15 cellular contexts compared by ENCODE assay signal in the genomic region with DNA sequence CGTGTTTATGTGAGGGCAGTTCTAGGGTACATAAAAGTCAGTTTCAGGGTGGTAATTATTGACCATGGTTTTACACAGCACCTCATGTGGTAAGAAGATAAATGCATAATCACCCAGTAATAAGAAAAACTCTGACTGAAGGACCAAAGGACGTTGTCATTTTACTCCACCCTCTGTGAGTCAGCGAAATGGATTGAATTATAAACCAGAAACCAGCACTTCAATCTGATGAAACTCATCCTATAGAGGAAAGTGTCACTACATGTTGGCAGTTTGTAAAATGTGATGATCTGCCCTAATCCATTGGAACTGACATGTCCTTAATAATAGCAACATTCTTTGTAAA.
DNase-seq lines count a peak whose midpoint lies in the region; ATAC-seq, FAIRE-seq and TF ChIP-seq lines count a peak whose summit lies in the region.
"Had no signal": no experiment of that assay in that cellular context is flagged by ENCODE, and none has a peak within 500 bp of the region (broad histone marks: within the 10 kb centered on the region; RNA-seq: fewer than 3 reads in every experiment).

No MANE protein-coding gene starts in this region.

- no peaks in the 10 kb centered on the region for H4K20me1 ChIP-seq in keratinocyte (ENCODE audit: control insufficient read depth, extremely low read depth, insufficient read depth, low read length)

- peaks cover 14% of the 10 kb centered on the region for H3K4me1 Mint-ChIP-seq in type B pancreatic cell (ENCODE audit: unreplicated experiment)
- H3K4me1 Mint-ChIP-seq: stimulated activated naive CD8-positive, alpha-beta T cell treated with anti-CD3 and anti-CD28 coated beads, Interleukin-15, amount 100 ng/mL, for 72 hours had no signal

- dilution Hi-C loops in keratinocyte (cut with MboI; ENCODE audit: extremely low pct_ligation_motif_present, low sequenced_read_pairs): no loop called here

- H3K9ac ChIP-seq in keratinocyte (ENCODE audit: control insufficient read depth, extremely low read depth, insufficient read depth, low read length): peak overlapping the region; percentile 74

- H3K4me2 ChIP-seq in keratinocyte (ENCODE audit: control insufficient read depth, extremely low read depth, insufficient read depth, low read depth, low read length): peak overlapping the region; percentile 64

- H3K9me3 Mint-ChIP-seq in type B pancreatic cell: peaks cover 4% of the 10 kb centered on the region
- H3K9me3 Mint-ChIP-seq: stimulated activated naive CD8-positive, alpha-beta T cell treated with anti-CD3 and anti-CD28 coated beads, Interleukin-15, amount 100 ng/mL, for 72 hours had no signal

- peak overlapping the region; percentile 99 for H3K27ac Mint-ChIP-seq in type B pancreatic cell
- H3K27ac Mint-ChIP-seq: stimulated activated naive CD8-positive, alpha-beta T cell treated with anti-CD3 and anti-CD28 coated beads, Interleukin-15, amount 100 ng/mL, for 72 hours had no signal

- peak overlapping the region; percentile 27 for H3K4me3 Mint-ChIP-seq in type B pancreatic cell
- H3K4me3 Mint-ChIP-seq: stimulated activated naive CD8-positive, alpha-beta T cell treated with anti-CD3 and anti-CD28 coated beads, Interleukin-15, amount 100 ng/mL, for 72 hours had no signal

- no peaks in the 10 kb centered on the region for H3K27me3 Mint-ChIP-seq in type B pancreatic cell
- H3K27me3 Mint-ChIP-seq: stimulated activated naive CD8-positive, alpha-beta T cell treated with anti-CD3 and anti-CD28 coated beads, Interleukin-15, amount 100 ng/mL, for 72 hours had no signal

- TF ChIP-seq CTCF in keratinocyte (optimal IDR thresholded peaks at IDR 0.05 in 1 of 3, IDR thresholded peaks at IDR 0.05 in 1 of 3, conservative IDR thresholded peaks at IDR 0.05 in 1 of 3; ENCODE audit: extremely low read depth in 1 of 3, insufficient read depth in 2 of 3, low read length in 3 of 3): no peak
- no peak for TF ChIP-seq CTCF in type B pancreatic cell (conservative IDR thresholded peaks at IDR 0.05)

- H3K27me3 ChIP-seq in keratinocyte (ENCODE audit: control insufficient read depth, extremely low read depth, insufficient read depth, low read length): no peaks in the 10 kb centered on the region
- H3K27me3 ChIP-seq: ovary, SJSA1 had no signal

- no peak overlapping the region for H3K4me3 ChIP-seq in keratinocyte (ENCODE audit: control insufficient read depth in 2 of 3, extremely low read depth in 1 of 3, insufficient read depth in 2 of 3, low read depth in 1 of 3, low read length in 3 of 3)
- H3K4me3 ChIP-seq: ovary, SJSA1 had no signal

- no peak for ATAC-seq in GM18909 (IDR thresholded peaks at IDR 0.05; ENCODE audit: poor library complexity, unreplicated experiment)
- ATAC-seq: stimulated activated naive CD8-positive, alpha-beta T cell treated with anti-CD3 and anti-CD28 coated beads, Interleukin-15, amount 100 ng/mL, for 72 hours had no signal

- DNase-seq in HT1080 (ENCODE audit: low read depth) (peak; percentile 74), amniotic stem cell (lab: John Stamatoyannopoulos, UW) (peak; percentile 16), keratinocyte (ENCODE audit: low read depth, low spot score) (peak; percentile 75), type B pancreatic cell (ENCODE audit: extremely low spot score, unreplicated experiment) (no peak), OCI-M2 (lab: John Stamatoyannopoulos, UW; ENCODE audit: unreplicated experiment) (no peak), KBM-7 (no peak)
- DNase-seq: activated CD4-positive, alpha-beta T cell treated with anti-CD3 and anti-CD28 coated beads for 1 hour; caudate nucleus; NCI-H1048; NCI-H524 treated with DMSO at 0.1 percent for 48 hours; ovary; stimulated activated CD4-positive, alpha-beta T cell treated with anti-CD3 and anti-CD28 coated beads, Interleukin-4, amount 100 ng/mL, for 24 hours; stimulated activated naive CD8-positive, alpha-beta T cell treated with anti-CD3 and anti-CD28 coated beads, Interleukin-15, amount 100 ng/mL, for 72 hours had no signal

- no peaks in the 10 kb centered on the region for H3K9me3 ChIP-seq in keratinocyte (ENCODE audit: control insufficient read depth, low read depth, low read length)
- H3K9me3 ChIP-seq: ovary, SJSA1 had no signal

- in situ Hi-C loops in KBM-7 (cut with MboI; ENCODE audit: low pct_unique_long_range_greater_than_20kb, low sequenced_read_pairs): no loop called here

- H3K9me1 ChIP-seq in keratinocyte (ENCODE audit: control insufficient read depth, extremely low read depth, insufficient read depth, low read length): no peaks in the 10 kb centered on the region

- peak overlapping the region; percentile 80 for H2AFZ ChIP-seq in keratinocyte (ENCODE audit: control insufficient read depth, low read length)

- FAIRE-seq in keratinocyte (lab: Jason Lieb, UNC): peak; percentile 94

- no peaks in the 10 kb centered on the region for H3K36me3 ChIP-seq in keratinocyte (ENCODE audit: control insufficient read depth in 2 of 2, extremely low read depth in 1 of 2, insufficient read depth in 2 of 2, low read length in 2 of 2)
- H3K36me3 ChIP-seq: ovary, SJSA1 had no signal

- H3K4me1 ChIP-seq in keratinocyte (ENCODE audit: control insufficient read depth, extremely low read depth, insufficient read depth, low read length): peaks cover 33% of the 10 kb centered on the region
- H3K4me1 ChIP-seq: SJSA1 had no signal

- H3K27ac ChIP-seq in keratinocyte (ENCODE audit: control insufficient read depth, insufficient read depth, low read length): peak overlapping the region; percentile 99
- H3K27ac ChIP-seq: ovary, SJSA1 had no signal

- H3K79me2 ChIP-seq in keratinocyte (ENCODE audit: control insufficient read depth, insufficient read depth, low read length): no peaks in the 10 kb centered on the region

- peaks cover 8% of the 10 kb centered on the region for H3K36me3 Mint-ChIP-seq in type B pancreatic cell

Comparison
In these comparisons a context has a peak if more than half of its experiments do, and no peak if none do; other contexts are left out.
1. DNase-seq: peak in HT1080 (single experiment), amniotic stem cell (single experiment) and keratinocyte (single experiment); none in type B pancreatic cell (single experiment), OCI-M2 (single experiment) and KBM-7 (single experiment).